Comparison of ENCODE assay signal across 21 cellular contexts in the genomic region with DNA sequence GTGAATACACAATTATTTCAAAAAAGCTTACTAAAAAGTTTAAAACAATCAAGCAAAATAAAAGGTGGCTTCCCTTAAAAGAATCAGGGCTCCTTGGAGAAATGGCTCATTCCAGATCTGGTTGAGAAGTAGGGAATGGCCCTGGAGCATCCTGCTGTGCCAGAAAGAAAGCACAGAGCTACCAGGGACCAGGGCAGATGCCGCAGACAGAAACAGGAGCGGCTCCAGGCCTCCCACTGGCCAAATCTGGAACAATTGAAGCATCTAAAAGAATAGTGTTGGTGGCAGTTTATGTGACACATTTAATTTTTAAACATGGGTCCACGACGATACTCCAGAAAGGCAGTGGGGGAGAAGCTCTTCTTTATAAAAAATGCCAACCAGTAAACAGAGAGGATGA.
"Had no signal": no experiment of that assay in that cellular context is flagged by ENCODE, and none has a peak within 500 bp of the region (broad histone marks: within the 10 kb centered on the region; RNA-seq: fewer than 3 reads in every experiment).

No MANE protein-coding gene starts in this region.

- H3K9me3 Mint-ChIP-seq: activated B cell treated with CpG ODN at 0.5 μM for 24 hours; activated CD4-positive, alpha-beta T cell treated with anti-CD3 and anti-CD28 coated beads, Interleukin-2, amount 10 ng/mL, durations not matched to agents 24 days and 14 days; activated naive CD4-positive, alpha-beta T cell treated with anti-CD3 and anti-CD28 coated beads, Interleukin-2, amount 50 U/mL, for 24 hours; activated T-helper 17 cell treated with anti-CD3 and anti-CD28 coated beads, Interleukin-2, amount 50 U/mL, for 72 hours had no signal

- ATAC-seq: activated T-helper 17 cell treated with anti-CD3 and anti-CD28 coated beads, Interleukin-2, amount 50 U/mL, for 72 hours; T-helper 17 cell had no signal

- DNase-seq: activated B cell treated with CpG ODN at 0.5 μM for 24 hours; activated CD4-positive, alpha-beta T cell treated with anti-CD3 and anti-CD28 coated beads for 1 hour; activated CD4-positive, alpha-beta T cell treated with anti-CD3 and anti-CD28 coated beads, Interleukin-2, amount 10 ng/mL, durations not matched to agents 24 days and 14 days; activated CD4-positive, alpha-beta T cell treated with anti-CD3 and anti-CD28 coated beads, Interleukin-2, amount 50 U/mL, for 48 hours; activated gamma-delta T cell treated with Interleukin-2 at 50 U/mL for 16 hours; activated T-cell treated with anti-CD3 and anti-CD28 coated beads for 4 hours; activated T-cell treated with anti-CD3 and anti-CD28 coated beads, Interleukin-2, amount 50 U/mL, for 48 hours; aorta; NCI-H1092; NCI-H1417; NCI-H1930; NCI-H2171; NCI-H2227 treated with DMSO at 0.1 percent for 48 hours; NCI-H526 treated with DMSO at 0.1 percent for 48 hours; NCI-H82; SIG-M5; T-helper 17 cell; T-helper 9 cell had no signal

- H3K4me3 ChIP-seq: breast epithelium had no signal

- H3K4me3 Mint-ChIP-seq: activated B cell treated with CpG ODN at 0.5 μM for 24 hours; activated CD4-positive, alpha-beta T cell treated with anti-CD3 and anti-CD28 coated beads, Interleukin-2, amount 10 ng/mL, durations not matched to agents 24 days and 14 days; activated naive CD4-positive, alpha-beta T cell treated with anti-CD3 and anti-CD28 coated beads, Interleukin-2, amount 50 U/mL, for 24 hours; activated T-helper 17 cell treated with anti-CD3 and anti-CD28 coated beads, Interleukin-2, amount 50 U/mL, for 72 hours; T-helper 17 cell had no signal

- H3K27me3 ChIP-seq: breast epithelium had no signal

- H3K36me3 ChIP-seq: breast epithelium had no signal

- H3K4me1 ChIP-seq: breast epithelium had no signal

- H3K36me3 Mint-ChIP-seq: activated naive CD4-positive, alpha-beta T cell treated with anti-CD3 and anti-CD28 coated beads, Interleukin-2, amount 50 U/mL, for 24 hours had no signal

- H3K27ac Mint-ChIP-seq: activated B cell treated with CpG ODN at 0.5 μM for 24 hours; activated CD4-positive, alpha-beta T cell treated with anti-CD3 and anti-CD28 coated beads, Interleukin-2, amount 10 ng/mL, durations not matched to agents 24 days and 14 days; activated naive CD4-positive, alpha-beta T cell treated with anti-CD3 and anti-CD28 coated beads, Interleukin-2, amount 50 U/mL, for 24 hours; activated T-helper 17 cell treated with anti-CD3 and anti-CD28 coated beads, Interleukin-2, amount 50 U/mL, for 72 hours; T-helper 17 cell had no signal

- H3K9me3 ChIP-seq: breast epithelium had no signal

- H3K4me1 Mint-ChIP-seq: activated B cell treated with CpG ODN at 0.5 μM for 24 hours; activated CD4-positive, alpha-beta T cell treated with anti-CD3 and anti-CD28 coated beads, Interleukin-2, amount 10 ng/mL, durations not matched to agents 24 days and 14 days; activated naive CD4-positive, alpha-beta T cell treated with anti-CD3 and anti-CD28 coated beads, Interleukin-2, amount 50 U/mL, for 24 hours; activated T-helper 17 cell treated with anti-CD3 and anti-CD28 coated beads, Interleukin-2, amount 50 U/mL, for 72 hours; T-helper 17 cell had no signal

- H3K27me3 Mint-ChIP-seq: activated B cell treated with CpG ODN at 0.5 μM for 24 hours; activated CD4-positive, alpha-beta T cell treated with anti-CD3 and anti-CD28 coated beads, Interleukin-2, amount 10 ng/mL, durations not matched to agents 24 days and 14 days; activated naive CD4-positive, alpha-beta T cell treated with anti-CD3 and anti-CD28 coated beads, Interleukin-2, amount 50 U/mL, for 24 hours; activated T-helper 17 cell treated with anti-CD3 and anti-CD28 coated beads, Interleukin-2, amount 50 U/mL, for 72 hours; T-helper 17 cell had no signal

- H3K27ac ChIP-seq: breast epithelium had no signal
